In the genomic region with DNA sequence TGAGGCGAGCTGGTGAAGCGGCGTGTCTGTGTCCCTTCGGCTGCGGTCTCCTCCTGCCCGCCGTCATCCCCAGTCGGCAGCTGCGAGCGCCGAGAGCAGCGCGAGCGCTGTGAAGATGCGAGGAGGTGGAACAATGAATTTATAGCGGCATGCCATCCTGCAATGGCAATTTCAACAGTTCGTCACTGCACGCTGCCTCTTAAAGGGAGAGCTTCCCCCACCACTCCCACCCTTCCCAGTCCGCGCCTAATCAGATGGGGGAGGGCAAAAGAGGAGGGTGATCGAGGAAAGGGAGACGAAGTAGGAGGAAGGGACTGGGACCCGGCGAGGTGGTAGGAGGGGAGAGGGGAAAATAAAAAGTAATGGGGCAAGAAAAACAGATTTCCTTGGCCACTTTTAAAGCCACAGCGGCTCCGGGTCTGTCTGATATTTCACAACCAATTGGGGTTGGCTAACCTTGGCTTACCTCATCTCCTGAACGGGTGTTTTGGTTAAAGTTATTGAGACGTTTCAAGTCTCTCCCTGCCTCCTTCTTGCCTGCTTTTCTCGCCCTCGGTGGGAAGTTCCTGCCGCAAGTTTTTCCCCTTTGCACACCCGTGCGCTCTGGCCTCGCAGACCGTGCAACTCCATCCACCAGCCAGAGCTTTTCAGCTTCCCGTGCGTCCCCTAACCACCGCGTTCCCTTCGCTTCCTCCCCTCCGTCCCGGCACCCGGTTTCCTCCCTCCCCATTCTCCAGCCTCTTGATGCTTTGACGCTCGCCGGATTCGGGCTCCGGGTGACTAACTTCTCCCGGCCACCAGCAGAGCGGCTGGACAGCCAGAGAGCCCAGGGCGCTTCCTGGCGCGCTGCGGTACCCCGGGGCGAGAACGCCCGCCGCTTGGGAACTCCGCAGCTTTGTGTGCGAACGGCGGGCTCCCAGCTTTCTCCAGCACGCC, we compare ENCODE assay signal across 8 cellular contexts. TPM values are rescaled to one million over a fixed set of nuclear protein-coding genes. Genes with fewer than 3 reads are reported as not detected.
DNase-seq lines count a peak whose midpoint lies in the region; ATAC-seq and TF ChIP-seq lines count a peak whose summit lies in the region.
"Had no signal": no experiment of that assay in that cellular context is flagged by ENCODE, and none has a peak within 500 bp of the region (broad histone marks: within the 10 kb centered on the region; RNA-seq: fewer than 3 reads in every experiment).

Gene ADAMTS5 (minus strand): TSS at position 111 of the 936 bp plus-strand sequence. CDS start 697 bp downstream, outside the sequence.

- H3K4me1 Mint-ChIP-seq in glutamatergic neuron (ENCODE audit: low read depth, unreplicated experiment): peaks cover 18% of the 10 kb centered on the region

- H3K9me3 ChIP-seq in SK-N-MC (ENCODE audit: low read depth, low read length): no peaks in the 10 kb centered on the region

- TF ChIP-seq CTCF in HL-60 (IDR thresholded peaks at IDR 0.05; ENCODE audit: insufficient read depth, low read length): no peak
- TF ChIP-seq CTCF in glutamatergic neuron (IDR thresholded peaks at IDR 0.05; ENCODE audit: partially characterized antibody, unreplicated experiment): no peak

- no peaks in the 10 kb centered on the region for H3K36me3 ChIP-seq in SK-N-MC (ENCODE audit: insufficient read depth, low read length)

- H3K9me3 Mint-ChIP-seq in glutamatergic neuron (ENCODE audit: unreplicated experiment): peaks cover 11% of the 10 kb centered on the region
- H3K9me3 Mint-ChIP-seq: T-helper 1 cell treated with Interleukin-12 subunit alpha and Interleukin-12 subunit beta and Interleukin-4 antibody, amounts not matched to agents 30 μg/mL and 1 μg/mL, for 36 hours had no signal

- no peak for ATAC-seq in GM19351 (IDR thresholded peaks at IDR 0.05; ENCODE audit: unreplicated experiment)
- no peak for ATAC-seq in HG03342 (IDR thresholded peaks at IDR 0.05; ENCODE audit: unreplicated experiment)
- no peak for ATAC-seq in GM21723 (IDR thresholded peaks at IDR 0.05; ENCODE audit: unreplicated experiment)

- DNase-seq in HL-60 (ENCODE audit: low read depth in 1 of 2, low spot score in 1 of 2): peak; percentile 83 to 88
- no peak for DNase-seq in SK-N-MC (ENCODE audit: low read depth, low spot score)
- peak; percentile 73 for DNase-seq in glutamatergic neuron
- peak; percentile 17 to 91 (median 42) for DNase-seq in posterior cingulate gyrus

- peak within 1 kb of the TSS; percentile 96 for H3K27ac Mint-ChIP-seq in glutamatergic neuron (ENCODE audit: unreplicated experiment)
- H3K27ac Mint-ChIP-seq: T-helper 1 cell treated with Interleukin-12 subunit alpha and Interleukin-12 subunit beta and Interleukin-4 antibody, amounts not matched to agents 30 μg/mL and 1 μg/mL, for 36 hours had no signal

- H3K27me3 Mint-ChIP-seq in glutamatergic neuron (ENCODE audit: unreplicated experiment): no peaks in the 10 kb centered on the region

- H3K36me3 Mint-ChIP-seq in glutamatergic neuron (ENCODE audit: unreplicated experiment): no peaks in the 10 kb centered on the region

- peak within 1 kb of the TSS; percentile 73 for H3K9ac ChIP-seq in SK-N-MC (ENCODE audit: insufficient read length)

- H3K27me3 ChIP-seq in HL-60 (ENCODE audit: insufficient read depth, poor library complexity, severe bottlenecking): peaks cover 5% of the 10 kb centered on the region

- intact Hi-C loops in posterior cingulate gyrus (cut with DNase I): no loop called here

- H3K4me3 Mint-ChIP-seq in glutamatergic neuron (ENCODE audit: unreplicated experiment): peak within 1 kb of the TSS; percentile 98
- H3K4me3 Mint-ChIP-seq: T-helper 1 cell treated with Interleukin-12 subunit alpha and Interleukin-12 subunit beta and Interleukin-4 antibody, amounts not matched to agents 30 μg/mL and 1 μg/mL, for 36 hours had no signal

- H3K27ac ChIP-seq in HL-60 (replicated peaks) (peak within 1 kb of the TSS; percentile 59), SK-N-MC (no peak within 1 kb of the TSS)

- H3K4me3 ChIP-seq in HL-60 (replicated peaks; ENCODE audit: insufficient read depth, low read length): peak within 1 kb of the TSS; percentile 55
- H3K4me3 ChIP-seq in SK-N-MC: peak within 1 kb of the TSS; percentile 90

RNA-seq across cellular contexts. Expression of gene ADAMTS5, which starts in this region (rescaled TPM):
- 22.5 TPM for total RNA-seq in glutamatergic neuron (ENCODE audit: unreplicated experiment)
